Comparison of ENCODE assay signal across 12 cellular contexts in genomic region chr21:44087426-44088400, GRCh38. TPM values are rescaled to one million over a fixed set of nuclear protein-coding genes. Genes with fewer than 3 reads are reported as not detected.
DNase-seq lines count a peak whose midpoint lies in the region; ATAC-seq and TF ChIP-seq lines count a peak whose summit lies in the region.
"Had no signal": no experiment of that assay in that cellular context is flagged by ENCODE, and none has a peak within 500 bp of the region (broad histone marks: within the 10 kb centered on the region; RNA-seq: fewer than 3 reads in every experiment).

No MANE protein-coding gene starts in this region.

- peaks cover 31% of the 10 kb centered on the region for H3K4me1 Mint-ChIP-seq in CD14-positive monocyte
- no peaks in the 10 kb centered on the region for H3K4me1 Mint-ChIP-seq in neural crest cell

- H3K27me3 Mint-ChIP-seq in CD14-positive monocyte (ENCODE audit: low read depth in 3 of 3): peaks cover 0 to 2% (median 0%) of the 10 kb centered on the region in 3 donors
- no peaks in the 10 kb centered on the region for H3K27me3 Mint-ChIP-seq in neural crest cell (ENCODE audit: low read depth)
- H3K27me3 Mint-ChIP-seq: progenitor cell of endocrine pancreas had no signal

- TF ChIP-seq CTCF in CD14-positive monocyte (IDR thresholded peaks at IDR 0.05): no peak
- TF ChIP-seq CTCF in dorsolateral prefrontal cortex (IDR thresholded peaks at IDR 0.05 in 54 of 56, conservative IDR thresholded peaks at IDR 0.05 in 2 of 56; ENCODE audit: low read depth in 1 of 56, partially characterized antibody in 56 of 56): no peak
- TF ChIP-seq CTCF in neural crest cell (conservative IDR thresholded peaks at IDR 0.05): no peak

- H3K4me3 Mint-ChIP-seq in CD14-positive monocyte (peak overlapping the region; percentile 50 to 74), neural crest cell (no peak overlapping the region)

- peak overlapping the region; percentile 9 to 90 (median 79) for H3K27ac Mint-ChIP-seq in CD14-positive monocyte
- peak overlapping the region; percentile 50 for H3K27ac Mint-ChIP-seq in neural crest cell (ENCODE audit: unreplicated experiment)
- H3K27ac Mint-ChIP-seq: progenitor cell of endocrine pancreas had no signal

- H3K4me3 ChIP-seq in dorsolateral prefrontal cortex: peak overlapping the region in 2 of 59 donors; percentile 4 to 20

- H3K27me3 ChIP-seq in dorsolateral prefrontal cortex: no peaks in the 10 kb centered on the region

- DNase-seq in CD14-positive monocyte (ENCODE audit: low spot score) (peak; percentile 71), MV-4-11 (lab: John Stamatoyannopoulos, UW) (peak; percentile 91), dorsolateral prefrontal cortex (peak in 2 of 10 donors; percentile 10 to 43), neural crest cell (ENCODE audit: low read depth, low spot score) (no peak), NCI-H2107 (lab: John Stamatoyannopoulos, UW) (no peak), midbrain (lab: John Stamatoyannopoulos, UW) (no peak), iPS-NIHi7 (ENCODE audit: extremely low spot score) (no peak)
- DNase-seq: amniotic stem cell, NCI-H2081 had no signal

- H3K36me3 Mint-ChIP-seq in CD14-positive monocyte: peaks cover 83 to 98% of the 10 kb centered on the region in 2 donors
- H3K36me3 Mint-ChIP-seq in neural crest cell (ENCODE audit: low read depth): peaks cover 4% of the 10 kb centered on the region

- no peak for ATAC-seq in HG03108 (IDR thresholded peaks at IDR 0.05; ENCODE audit: unreplicated experiment)
- ATAC-seq: Panc1 had no signal

- peak overlapping the region; percentile 80 to 100 (median 98) for H3K27ac ChIP-seq in dorsolateral prefrontal cortex

- intact Hi-C loops in CD14-positive monocyte (cut with micrococcal nuclease): no loop called here
- intact Hi-C loops in dorsolateral prefrontal cortex (cut with DNase I): no loop called here

- H3K9me3 Mint-ChIP-seq in CD14-positive monocyte: no peaks in the 10 kb centered on the region
- H3K9me3 Mint-ChIP-seq in neural crest cell: no peaks in the 10 kb centered on the region

RNA-seq across cellular contexts. Expression of gene PWP2, which starts 19.5 kb away (rescaled TPM):
- 1 to 10 TPM; 4.4 TPM for polyA plus RNA-seq in CD14-positive monocyte
- total RNA-seq in dorsolateral prefrontal cortex (10 to 100 TPM in 86 of 120 experiments, 1 to 10 TPM in 34; 1.7 to 49.2 (median 15.0) TPM), neural crest cell (4.0 and 4.1 TPM in 2 replicates)

RNA-seq across cellular contexts. Expression of gene GATD3, which starts 45.8 kb away (rescaled TPM):
- polyA plus RNA-seq in CD14-positive monocyte: 10 to 100 TPM; 35.8 to 42.4 TPM
- total RNA-seq in dorsolateral prefrontal cortex (100 to 1,000 TPM in 4 of 120 experiments, 10 to 100 TPM in 108, 1 to 10 TPM in 8; 7.4 to 132 (median 19.8) TPM), neural crest cell (13.7 and 17.4 TPM in 2 replicates)

Comparison
In these comparisons a context has a peak if more than half of its experiments do, and no peak if none do; other contexts are left out.
1. DNase-seq: peak in CD14-positive monocyte (single experiment) and MV-4-11 (single experiment); none in neural crest cell (single experiment), NCI-H2107 (single experiment), midbrain (single experiment) and iPS-NIHi7 (single experiment).